Comparison of ENCODE assay signal across 1 cellular context in the genomic region with DNA sequence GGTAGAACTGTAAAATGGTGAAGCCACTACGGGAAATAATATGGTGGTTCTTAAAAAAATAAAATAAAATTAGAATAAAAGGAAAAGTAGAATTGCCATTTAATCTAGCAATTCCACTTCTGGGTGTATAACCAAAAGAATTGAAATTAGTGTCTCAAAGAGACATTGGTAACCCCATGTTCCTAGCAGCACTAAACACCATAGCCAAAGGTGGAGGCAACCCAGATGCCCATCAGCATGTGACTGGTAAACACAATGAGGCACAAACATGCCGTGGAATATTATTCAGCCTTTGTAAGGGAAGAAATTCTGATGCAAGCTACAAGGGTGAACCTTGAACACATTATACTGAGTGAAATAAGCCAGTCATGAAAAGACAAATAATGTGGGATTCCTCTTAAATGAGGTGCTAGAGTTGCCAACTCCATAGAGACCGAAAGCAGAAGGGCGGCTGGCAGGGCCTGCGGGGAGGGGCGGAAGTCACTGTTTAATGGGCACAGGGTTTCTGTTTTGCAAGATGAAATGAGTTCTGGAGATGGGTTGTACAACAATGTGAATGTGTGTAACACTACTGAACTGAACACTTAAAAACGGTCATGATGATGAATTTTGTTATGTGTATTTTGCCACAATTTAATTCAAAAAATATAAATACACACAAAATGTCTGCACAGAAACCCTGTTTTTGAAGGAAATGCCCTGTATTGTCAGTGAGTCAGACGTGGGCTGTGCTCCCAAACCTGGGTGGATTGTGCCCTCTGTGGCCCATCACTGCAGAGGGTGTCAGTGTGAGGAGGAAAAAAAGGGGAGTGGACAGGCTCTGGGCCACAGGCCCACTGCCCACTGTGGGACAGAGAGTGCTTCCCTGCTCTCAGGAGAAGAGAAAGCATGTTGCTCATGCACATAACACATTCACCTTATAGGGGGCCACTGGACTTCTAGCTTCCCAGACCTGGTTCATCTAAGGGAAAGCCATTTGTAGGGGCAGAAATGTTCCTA.
A peak's percentile ranks its signal among the peaks of the same experiment; 100 is the strongest.
TF ChIP-seq lines count a peak whose summit lies in the region.

No MANE protein-coding gene starts in this region.

TF ChIP-seq in K562, 482 proteins besides CTCF, POLR2A, EP300 and RAD21 (continued from another document):
- TF ChIP-seq JUND (IDR thresholded peaks at IDR 0.05; ENCODE audit: borderline replicate concordance, low read depth, low read length) (no peak), JUND (tag; IDR thresholded peaks at IDR 0.05; ENCODE audit: borderline replicate concordance, low read depth, low read length) (no peak), NR4A1 (CRISPR knock-in tag; IDR thresholded peaks at IDR 0.05) (no peak), NR4A1 (tag; IDR thresholded peaks at IDR 0.05) (peak; percentile 88), SNRNP70 (optimal IDR thresholded peaks at IDR 0.05; ENCODE audit: low read depth, low read length) (no peak), PCBP1 (IDR thresholded peaks at IDR 0.05; ENCODE audit: low read depth, low read length, poor library complexity, severe bottlenecking) (no peak), ETS2 (tag; IDR thresholded peaks at IDR 0.05; ENCODE audit: borderline replicate concordance, poor library complexity, severe bottlenecking) (no peak), EHMT2 (IDR thresholded peaks at IDR 0.05) (no peak), KAT2B (IDR thresholded peaks at IDR 0.05; ENCODE audit: low read depth, low read length) (no peak), ZNF175 (CRISPR knock-in tag; IDR thresholded peaks at IDR 0.05; ENCODE audit: low read depth) (peak; percentile 51; the same call in 1 of the 2 replicates), ZFP1 (CRISPR knock-in tag; IDR thresholded peaks at IDR 0.05) (no peak), RB1 (IDR thresholded peaks at IDR 0.05; ENCODE audit: low read depth) (no peak), GABPA (tag; conservative IDR thresholded peaks at IDR 0.05; ENCODE audit: low read depth) (no peak), ZNF395 (CRISPR knock-in tag; IDR thresholded peaks at IDR 0.05) (peak; percentile 12; the same call in 1 of the 2 replicates), NR1H2 (CRISPR knock-in tag; IDR thresholded peaks at IDR 0.05) (no peak), ZBTB2 (IDR thresholded peaks at IDR 0.05) (no peak), SMARCC2 (IDR thresholded peaks at IDR 0.05; ENCODE audit: low read depth) (no peak), RNF2 (IDR thresholded peaks at IDR 0.05) (no peak), ZNF277 (CRISPR knock-in tag; IDR thresholded peaks at IDR 0.05; ENCODE audit: borderline replicate concordance) (no peak), HDAC6 (IDR thresholded peaks at IDR 0.05; ENCODE audit: low read depth, low read length) (no peak), ZSCAN29 (IDR thresholded peaks at IDR 0.05) (no peak), CXXC5 (CRISPR knock-in tag; IDR thresholded peaks at IDR 0.05) (peak; percentile 48), FOSL1 (tag; conservative IDR thresholded peaks at IDR 0.05) (no peak)
- TF ChIP-seq, protein P1, sequence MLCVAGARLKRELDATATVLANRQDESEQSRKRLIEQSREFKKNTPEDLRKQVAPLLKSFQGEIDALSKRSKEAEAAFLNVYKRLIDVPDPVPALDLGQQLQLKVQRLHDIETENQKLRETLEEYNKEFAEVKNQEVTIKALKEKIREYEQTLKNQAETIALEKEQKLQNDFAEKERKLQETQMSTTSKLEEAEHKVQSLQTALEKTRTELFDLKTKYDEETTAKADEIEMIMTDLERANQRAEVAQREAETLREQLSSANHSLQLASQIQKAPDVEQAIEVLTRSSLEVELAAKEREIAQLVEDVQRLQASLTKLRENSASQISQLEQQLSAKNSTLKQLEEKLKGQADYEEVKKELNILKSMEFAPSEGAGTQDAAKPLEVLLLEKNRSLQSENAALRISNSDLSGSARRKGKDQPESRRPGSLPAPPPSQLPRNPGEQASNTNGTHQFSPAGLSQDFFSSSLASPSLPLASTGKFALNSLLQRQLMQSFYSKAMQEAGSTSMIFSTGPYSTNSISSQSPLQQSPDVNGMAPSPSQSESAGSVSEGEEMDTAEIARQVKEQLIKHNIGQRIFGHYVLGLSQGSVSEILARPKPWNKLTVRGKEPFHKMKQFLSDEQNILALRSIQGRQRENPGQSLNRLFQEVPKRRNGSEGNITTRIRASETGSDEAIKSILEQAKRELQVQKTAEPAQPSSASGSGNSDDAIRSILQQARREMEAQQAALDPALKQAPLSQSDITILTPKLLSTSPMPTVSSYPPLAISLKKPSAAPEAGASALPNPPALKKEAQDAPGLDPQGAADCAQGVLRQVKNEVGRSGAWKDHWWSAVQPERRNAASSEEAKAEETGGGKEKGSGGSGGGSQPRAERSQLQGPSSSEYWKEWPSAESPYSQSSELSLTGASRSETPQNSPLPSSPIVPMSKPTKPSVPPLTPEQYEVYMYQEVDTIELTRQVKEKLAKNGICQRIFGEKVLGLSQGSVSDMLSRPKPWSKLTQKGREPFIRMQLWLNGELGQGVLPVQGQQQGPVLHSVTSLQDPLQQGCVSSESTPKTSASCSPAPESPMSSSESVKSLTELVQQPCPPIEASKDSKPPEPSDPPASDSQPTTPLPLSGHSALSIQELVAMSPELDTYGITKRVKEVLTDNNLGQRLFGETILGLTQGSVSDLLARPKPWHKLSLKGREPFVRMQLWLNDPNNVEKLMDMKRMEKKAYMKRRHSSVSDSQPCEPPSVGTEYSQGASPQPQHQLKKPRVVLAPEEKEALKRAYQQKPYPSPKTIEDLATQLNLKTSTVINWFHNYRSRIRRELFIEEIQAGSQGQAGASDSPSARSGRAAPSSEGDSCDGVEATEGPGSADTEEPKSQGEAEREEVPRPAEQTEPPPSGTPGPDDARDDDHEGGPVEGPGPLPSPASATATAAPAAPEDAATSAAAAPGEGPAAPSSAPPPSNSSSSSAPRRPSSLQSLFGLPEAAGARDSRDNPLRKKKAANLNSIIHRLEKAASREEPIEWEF (CRISPR knock-in tag; IDR thresholded peaks at IDR 0.05), result peak; percentile 8; the same call in 1 of the 2 replicates
- TF ChIP-seq, protein P2, sequence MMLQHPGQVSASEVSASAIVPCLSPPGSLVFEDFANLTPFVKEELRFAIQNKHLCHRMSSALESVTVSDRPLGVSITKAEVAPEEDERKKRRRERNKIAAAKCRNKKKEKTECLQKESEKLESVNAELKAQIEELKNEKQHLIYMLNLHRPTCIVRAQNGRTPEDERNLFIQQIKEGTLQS (IDR thresholded peaks at IDR 0.05), result no peak
- TF ChIP-seq, protein P2 (CRISPR knock-in tag; conservative IDR thresholded peaks at IDR 0.05), result no peak
- TF ChIP-seq, protein P3, sequence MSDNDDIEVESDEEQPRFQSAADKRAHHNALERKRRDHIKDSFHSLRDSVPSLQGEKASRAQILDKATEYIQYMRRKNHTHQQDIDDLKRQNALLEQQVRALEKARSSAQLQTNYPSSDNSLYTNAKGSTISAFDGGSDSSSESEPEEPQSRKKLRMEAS (CRISPR knock-in tag; IDR thresholded peaks at IDR 0.05), result no peak
